13 cellular contexts compared by ENCODE assay signal in the genomic region with DNA sequence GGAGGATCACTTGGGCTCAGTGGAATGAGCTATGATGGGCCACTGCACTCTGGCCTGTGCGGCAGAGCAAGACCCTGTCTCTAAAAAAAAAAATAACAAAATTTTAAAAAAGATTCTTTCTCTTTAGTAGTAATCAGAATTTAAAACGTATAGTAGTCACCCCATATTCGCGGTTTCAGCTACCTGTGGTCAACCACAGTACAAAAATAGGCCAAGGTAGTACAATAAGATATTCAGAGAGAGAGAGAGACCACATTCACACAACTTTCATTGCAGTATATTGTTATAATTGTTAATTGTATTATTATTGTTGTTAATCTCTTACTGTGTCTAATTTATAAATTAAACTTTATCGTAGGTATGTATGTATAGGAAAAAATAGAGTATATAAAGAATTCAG. TPM values are rescaled to one million over a fixed set of nuclear protein-coding genes. Genes with fewer than 3 reads are reported as not detected.
DNase-seq lines count a peak whose midpoint lies in the region; ATAC-seq and FAIRE-seq lines count a peak whose summit lies in the region.
"Had no signal": no experiment of that assay in that cellular context is flagged by ENCODE, and none has a peak within 500 bp of the region (broad histone marks: within the 10 kb centered on the region; RNA-seq: fewer than 3 reads in every experiment).

No MANE protein-coding gene starts in this region.

- H3K4me3 Mint-ChIP-seq in activated T-helper 17 cell treated with anti-CD3 and anti-CD28 coated beads, Interleukin-2, amount 50 U/mL, for 72 hours: no peak overlapping the region

- H3K9me3 Mint-ChIP-seq in activated T-helper 17 cell treated with anti-CD3 and anti-CD28 coated beads, Interleukin-2, amount 50 U/mL, for 72 hours: no peaks in the 10 kb centered on the region

- H3K27me3 Mint-ChIP-seq in activated T-helper 17 cell treated with anti-CD3 and anti-CD28 coated beads, Interleukin-2, amount 50 U/mL, for 72 hours: no peaks in the 10 kb centered on the region

- H3K27me3 ChIP-seq in small intestine (ENCODE audit: control insufficient read depth in 2 of 2, insufficient read depth in 2 of 2, low read length in 2 of 2): no peaks in the 10 kb centered on the region

- H3K4me1 Mint-ChIP-seq in activated T-helper 17 cell treated with anti-CD3 and anti-CD28 coated beads, Interleukin-2, amount 50 U/mL, for 72 hours: peaks cover 20% of the 10 kb centered on the region

- H3K9me3 ChIP-seq in small intestine (ENCODE audit: control insufficient read depth, low read depth): no peaks in the 10 kb centered on the region

- ATAC-seq in GM18858 (IDR thresholded peaks at IDR 0.05; ENCODE audit: unreplicated experiment): peak; percentile 85
- peak; percentile 78 for ATAC-seq in GM21367 (IDR thresholded peaks at IDR 0.05; ENCODE audit: unreplicated experiment)
- ATAC-seq in HG03064 (IDR thresholded peaks at IDR 0.05; ENCODE audit: low read depth, unreplicated experiment): peak; percentile 76
- ATAC-seq in activated T-helper 17 cell treated with anti-CD3 and anti-CD28 coated beads, Interleukin-2, amount 50 U/mL, for 72 hours (replicated peaks): peak; percentile 62
- ATAC-seq: HCT116 had no signal

- FAIRE-seq in small intestine (lab: Jason Lieb, UNC): no peak

- H3K4me3 ChIP-seq in small intestine (ENCODE audit: low read depth in 1 of 2, low read length in 2 of 2): no peak overlapping the region

- peaks cover 0 to 5% of the 10 kb centered on the region in 2 donors for H3K36me3 ChIP-seq in small intestine (ENCODE audit: control insufficient read depth in 2 of 2, insufficient read depth in 2 of 2, low read length in 2 of 2)

- no peak overlapping the region for H3K27ac ChIP-seq in small intestine (ENCODE audit: low read depth in 1 of 2, low read length in 1 of 2)

- intact Hi-C loops in posterior cingulate gyrus (cut with DNase I): no loop called here

- WGBS in small intestine, 3 donors: 73 to 86% (median 78%) methylated on average over 5 of the region's 5 CpGs

- no peak overlapping the region for H3K27ac Mint-ChIP-seq in activated T-helper 17 cell treated with anti-CD3 and anti-CD28 coated beads, Interleukin-2, amount 50 U/mL, for 72 hours

- H3K36me3 Mint-ChIP-seq in activated T-helper 17 cell treated with anti-CD3 and anti-CD28 coated beads, Interleukin-2, amount 50 U/mL, for 72 hours (ENCODE audit: low read depth): peaks cover 83% of the 10 kb centered on the region

- peaks cover 0 to 3% of the 10 kb centered on the region in 2 donors for H3K4me1 ChIP-seq in small intestine (ENCODE audit: control insufficient read depth in 2 of 2, insufficient read depth in 1 of 2, low read depth in 1 of 2, low read length in 1 of 2)

- DNase-seq in small intestine (no peak), SHP77 treated with DMSO at 0.1 percent for 48 hours (lab: John Stamatoyannopoulos, UW) (no peak), posterior cingulate gyrus (no peak)
- DNase-seq: aorta; COR-L47; KBM-7; NCI-H1930; NK-92 treated with Interleukin-12 subunit alpha and Interleukin-12 subunit beta, amount 100 ng/mL, for 24 hours had no signal

RNA-seq across cellular contexts. Expression of gene INIP, which starts 18.7 kb away (rescaled TPM):
- 10 to 100 TPM; 30.7 to 34.6 TPM for total RNA-seq in activated T-helper 17 cell treated with anti-CD3 and anti-CD28 coated beads, Interleukin-2, amount 50 U/mL, for 72 hours
- 10 to 100 TPM in 2 of 3 donors, 1 to 10 TPM in 1; 10.0 to 19.7 (median 16.7) TPM for polyA plus RNA-seq in small intestine

RNA-seq across cellular contexts. Expression of gene SNX30, which starts 51.3 kb away (rescaled TPM):
- total RNA-seq in activated T-helper 17 cell treated with anti-CD3 and anti-CD28 coated beads, Interleukin-2, amount 50 U/mL, for 72 hours: 1 to 10 TPM; 3.5 to 7.2 TPM
- 1 to 10 TPM; 5.1 to 7.6 (median 5.9) TPM for polyA plus RNA-seq in small intestine
